ENCODE assay signal across 8 cellular contexts in the genomic region with DNA sequence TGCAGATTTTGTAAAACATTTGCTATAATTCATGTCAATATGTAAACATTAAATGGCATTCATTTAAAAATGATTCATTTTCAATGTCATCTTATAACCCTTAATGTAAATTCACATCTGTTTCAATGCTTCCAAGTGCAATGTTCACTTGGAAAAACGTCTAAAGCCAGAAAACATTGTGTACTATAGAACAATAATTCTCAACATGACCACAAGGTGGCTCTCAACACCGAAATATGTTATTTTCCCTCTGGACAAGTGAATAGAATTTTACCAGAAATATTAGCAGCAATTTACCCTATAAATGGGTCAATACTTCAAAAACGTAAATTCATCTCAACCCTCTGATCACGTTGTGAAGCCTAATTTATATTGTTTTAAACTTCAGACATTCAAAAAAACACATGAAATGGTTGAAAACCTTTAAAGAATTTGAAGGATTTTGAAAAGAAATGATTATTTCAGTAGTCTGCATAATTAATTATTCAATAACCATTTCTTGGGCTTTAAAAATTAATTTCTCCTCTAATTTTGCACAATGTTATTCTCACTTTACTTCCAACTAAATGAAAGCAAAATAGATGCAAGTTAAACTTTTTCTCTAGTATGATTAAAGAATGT. TPM values are rescaled to one million over a fixed set of nuclear protein-coding genes. Genes with fewer than 3 reads are reported as not detected.
DNase-seq lines count a peak whose midpoint lies in the region; ATAC-seq, FAIRE-seq and TF ChIP-seq lines count a peak whose summit lies in the region.

No MANE protein-coding gene starts in this region.

- H3K9ac ChIP-seq in H1 (replicated peaks in 1 of 4; ENCODE audit: extremely low read depth in 1 of 4, low read depth in 3 of 4, low read length in 3 of 4): no peak overlapping the region
- no peak overlapping the region for H3K9ac ChIP-seq in parathyroid adenoma

- peak in 2 of 3 experiments; percentile 29 to 44; a peak in 2 of 4 replicates for TF ChIP-seq CTCF in H1 (IDR thresholded peaks at IDR 0.05; ENCODE audit: control extremely low read depth in 1 of 3, insufficient read depth in 1 of 3, low read depth in 1 of 3, low read length in 3 of 3)
- TF ChIP-seq CTCF in parathyroid adenoma (IDR thresholded peaks at IDR 0.05): peak; percentile 17

- H4K91ac ChIP-seq in H1 (replicated peaks; ENCODE audit: insufficient read length, low read length): no peak overlapping the region

- POLR2A ChIA-PET in H1 (lab: Charles Lee; ENCODE audit: partially characterized antibody): no interaction called here

- H3K79me2 ChIP-seq in H1 (ENCODE audit: control insufficient read depth in 1 of 2, insufficient read depth in 2 of 2, low read length in 2 of 2) (no peaks in the 10 kb centered on the region), parathyroid adenoma (no peaks in the 10 kb centered on the region)

- no peaks in the 10 kb centered on the region for H3K23me2 ChIP-seq in H1 (ENCODE audit: low read depth, low read length)

- no peak overlapping the region for H2BK120ac ChIP-seq in H1 (replicated peaks; ENCODE audit: low read depth, low read length)

- no peaks in the 10 kb centered on the region for H4K20me1 ChIP-seq in H1 (replicated peaks in 1 of 2; ENCODE audit: control insufficient read depth in 1 of 2, insufficient read depth in 2 of 2, low read length in 2 of 2)

- H3K23ac ChIP-seq in H1 (ENCODE audit: insufficient read length): no peak overlapping the region

- no peak overlapping the region for H4K8ac ChIP-seq in H1 (ENCODE audit: extremely low read depth, insufficient read depth, low read length)

- H3K9me3 ChIP-seq in H1 (ENCODE audit: insufficient read depth in 2 of 2, low read depth in 1 of 2, low read length in 1 of 2) (no peaks in the 10 kb centered on the region), parathyroid adenoma (ENCODE audit: control insufficient read depth, low read length) (no peaks in the 10 kb centered on the region)

- 7% methylated on average over 4 of the region's 4 CpGs; no CpG with 5 or more reads in 1 of the 2 experiments for WGBS in H1 (ENCODE audit: extremely low coverage in 1 of 2, insufficient coverage in 1 of 2, insufficient read length in 1 of 2, insufficient replicate concordance in 2 of 2, low coverage in 1 of 2, low lambda C conversion rate in 2 of 2, missing lambda C conversion rate in 1 of 2), 2 experiments

- peak; percentile 39 for FAIRE-seq in H1 (lab: Jason Lieb, UNC)

- H3K27ac ChIP-seq in H1 (ENCODE audit: low read depth, low read length): no peak overlapping the region
- no peak overlapping the region for H3K27ac ChIP-seq in parathyroid adenoma

- H3K4ac ChIP-seq in H1 (replicated peaks; ENCODE audit: insufficient read length, low read depth, low read length): no peak overlapping the region

- H4K5ac ChIP-seq in H1 (ENCODE audit: insufficient read length, low read depth, low read length): no peak overlapping the region

- H2AFZ ChIP-seq in H1 (ENCODE audit: low read length) (no peak overlapping the region), parathyroid adenoma (no peak overlapping the region)

- H3K36me3 ChIP-seq in H1 (ENCODE audit: control insufficient read depth in 2 of 4, insufficient read depth in 4 of 4, low read length in 3 of 4) (no peaks in the 10 kb centered on the region), parathyroid adenoma (ENCODE audit: control insufficient read depth, insufficient read depth, low read length) (no peaks in the 10 kb centered on the region)

- no peak overlapping the region for H3K18ac ChIP-seq in H1 (ENCODE audit: extremely low read depth, low read length)

- H3K56ac ChIP-seq in H1 (replicated peaks; ENCODE audit: insufficient read length, low read depth, low read length): no peak overlapping the region

- H3K14ac ChIP-seq in H1 (ENCODE audit: insufficient read length): no peak overlapping the region

- H3K27me3 ChIP-seq in H1 (replicated peaks in 1 of 4; ENCODE audit: control insufficient read depth in 3 of 4, extremely low read depth in 1 of 4, insufficient read depth in 3 of 4, low read length in 3 of 4): no peaks in the 10 kb centered on the region
- no peaks in the 10 kb centered on the region for H3K27me3 ChIP-seq in parathyroid adenoma (ENCODE audit: control insufficient read depth, insufficient read depth, low read length)

- H3K79me1 ChIP-seq in H1 (ENCODE audit: low read depth, low read length): no peaks in the 10 kb centered on the region

- H2BK5ac ChIP-seq in H1 (ENCODE audit: low read depth, low read length): no peak overlapping the region

- H2BK15ac ChIP-seq in H1 (ENCODE audit: low read length): no peak overlapping the region

- H2BK20ac ChIP-seq in H1 (ENCODE audit: low read length): no peak overlapping the region

- peaks cover 0 to 6% (median 2%) of the 10 kb centered on the region in 4 experiments; a peak in 3 of 7 replicates for H3K4me1 ChIP-seq in H1 (replicated peaks in 1 of 4; ENCODE audit: control insufficient read depth in 3 of 4, insufficient read depth in 4 of 4, low read length in 3 of 4)
- H3K4me1 ChIP-seq in parathyroid adenoma: no peaks in the 10 kb centered on the region

- ATAC-seq in HG03575 (IDR thresholded peaks at IDR 0.05; ENCODE audit: extremely low read depth, insufficient number of reproducible peaks, low FRiP score, unreplicated experiment): peak; percentile 66
- ATAC-seq in HG02938 (IDR thresholded peaks at IDR 0.05; ENCODE audit: unreplicated experiment): no peak

- TF ChIP-seq EP300 in H1 (IDR thresholded peaks at IDR 0.05; ENCODE audit: borderline replicate concordance in 1 of 2, low read depth in 2 of 2, low read length in 2 of 2): no peak

- no peak for TF ChIP-seq POLR2A in H1 (IDR thresholded peaks at IDR 0.05; ENCODE audit: control extremely low read depth in 1 of 2, low read depth in 2 of 2, low read length in 2 of 2)

- DNase-seq in NCI-H524 (lab: John Stamatoyannopoulos, UW) (peak; percentile 40 to 68), NCI-H524 treated with DMSO at 0.1 percent for 48 hours (lab: John Stamatoyannopoulos, UW) (no peak), NOMO-1 treated with DMSO at 0.1 percent for 48 hours (lab: John Stamatoyannopoulos, UW; ENCODE audit: unreplicated experiment) (peak; percentile 41), H1 (ENCODE audit: low read depth in 1 of 2, low spot score in 2 of 2) (no peak), UCSD-AML1 (lab: John Stamatoyannopoulos, UW; ENCODE audit: unreplicated experiment) (no peak)

- TF ChIP-seq RAD21 in H1 (IDR thresholded peaks at IDR 0.05 in 1 of 2, conservative IDR thresholded peaks at IDR 0.05 in 1 of 2; ENCODE audit: low read depth in 2 of 2, low read length in 2 of 2): peak; percentile 69 to 78

- H3K4me3 ChIP-seq in H1 (ENCODE audit: extremely low read depth in 1 of 4, insufficient read depth in 2 of 4, low read depth in 3 of 4, low read length in 4 of 4): no peak overlapping the region
- no peak overlapping the region for H3K4me3 ChIP-seq in parathyroid adenoma (ENCODE audit: low read depth, low read length)

- H3K4me2 ChIP-seq in H1 (ENCODE audit: insufficient read depth in 1 of 2, low read depth in 2 of 2, low read length in 2 of 2) (no peak overlapping the region), parathyroid adenoma (ENCODE audit: low read length) (no peak overlapping the region)

- CTCF ChIA-PET in H1 (lab: Charles Lee; ENCODE audit: partially characterized antibody): interaction anchor here (1.1 to 1.5 kb wide), 3 partner anchors 130 to 375 kb away, joined by 4 to 7 read pairs (median 5); no protein-coding TSS in a partner anchor

- H2BK12ac ChIP-seq in H1 (ENCODE audit: low read depth, low read length): no peak overlapping the region

- no peak overlapping the region for H2AK5ac ChIP-seq in H1 (ENCODE audit: low read depth, low read length)

TF ChIP-seq in H1, 55 proteins besides CTCF, POLR2A, EP300 and RAD21:
- TF ChIP-seq, protein P1, sequence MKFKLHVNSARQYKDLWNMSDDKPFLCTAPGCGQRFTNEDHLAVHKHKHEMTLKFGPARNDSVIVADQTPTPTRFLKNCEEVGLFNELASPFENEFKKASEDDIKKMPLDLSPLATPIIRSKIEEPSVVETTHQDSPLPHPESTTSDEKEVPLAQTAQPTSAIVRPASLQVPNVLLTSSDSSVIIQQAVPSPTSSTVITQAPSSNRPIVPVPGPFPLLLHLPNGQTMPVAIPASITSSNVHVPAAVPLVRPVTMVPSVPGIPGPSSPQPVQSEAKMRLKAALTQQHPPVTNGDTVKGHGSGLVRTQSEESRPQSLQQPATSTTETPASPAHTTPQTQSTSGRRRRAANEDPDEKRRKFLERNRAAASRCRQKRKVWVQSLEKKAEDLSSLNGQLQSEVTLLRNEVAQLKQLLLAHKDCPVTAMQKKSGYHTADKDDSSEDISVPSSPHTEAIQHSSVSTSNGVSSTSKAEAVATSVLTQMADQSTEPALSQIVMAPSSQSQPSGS (IDR thresholded peaks at IDR 0.05; ENCODE audit: low read length): no peak
- no peak for TF ChIP-seq CHD1 (IDR thresholded peaks at IDR 0.05; ENCODE audit: low read depth, low read length)
- TF ChIP-seq, protein P2, sequence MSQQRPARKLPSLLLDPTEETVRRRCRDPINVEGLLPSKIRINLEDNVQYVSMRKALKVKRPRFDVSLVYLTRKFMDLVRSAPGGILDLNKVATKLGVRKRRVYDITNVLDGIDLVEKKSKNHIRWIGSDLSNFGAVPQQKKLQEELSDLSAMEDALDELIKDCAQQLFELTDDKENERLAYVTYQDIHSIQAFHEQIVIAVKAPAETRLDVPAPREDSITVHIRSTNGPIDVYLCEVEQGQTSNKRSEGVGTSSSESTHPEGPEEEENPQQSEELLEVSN (IDR thresholded peaks at IDR 0.05): no peak

RNA-seq across cellular contexts. Expression of a gene that starts 11.0 kb away (rescaled TPM):
- total RNA-seq in H1 (2021; fragmentation: NEBNext Ultra II Directional; extraction: Animal tissue kit (Norgen Biotek cat#: 25700)): not detected in 2 replicates
- 0.05 and 0.11 TPM in 2 replicates for polyA plus RNA-seq in H1 (2011; rRNA removed)
- 0.14 TPM for polyA plus RNA-seq in H1 (2011; cell fraction: cytosol; rRNA removed)
- polyA plus RNA-seq in H1 (2011; cell fraction: nucleus; rRNA removed): 0.19 TPM
- polyA plus RNA-seq in H1 (2012, experiment 1 of 2): 0.05 to 0.23 TPM (median 0.11 TPM) in 4 replicates
- polyA plus RNA-seq in H1 (2012, experiment 2 of 2): not detected
- 0.02 TPM for polyA plus RNA-seq in H1 (2013, experiment 1 of 2)
- 0.04 TPM for polyA plus RNA-seq in H1 (2013, experiment 2 of 2)
- 0.44 TPM in 1 of 2 replicates, not detected in the other for polyA minus RNA-seq in H1 (2011; rRNA and poly(A)+ RNA removed)
- polyA minus RNA-seq in H1 (2011; cell fraction: cytosol; rRNA and poly(A)+ RNA removed): not detected
- 0.30 TPM for polyA minus RNA-seq in H1 (2011; cell fraction: nucleus; rRNA and poly(A)+ RNA removed)

Comparison
In these comparisons a context has a peak if more than half of its experiments do, and no peak if none do; other contexts are left out.
1. DNase-seq: peak in NCI-H524 (2 of 2) and NOMO-1 treated with DMSO at 0.1 percent for 48 hours (single experiment); none in NCI-H524 treated with DMSO at 0.1 percent for 48 hours (single experiment), H1 (0 of 2) and UCSD-AML1 (single experiment).